In genomic region chr6:134466751-134467525, GRCh38 we compare ENCODE assay signal across 15 cellular contexts.
DNase-seq lines count a peak whose midpoint lies in the region; ATAC-seq and TF ChIP-seq lines count a peak whose summit lies in the region.
"Had no signal": no experiment of that assay in that cellular context is flagged by ENCODE, and none has a peak within 500 bp of the region (broad histone marks: within the 10 kb centered on the region; RNA-seq: fewer than 3 reads in every experiment).

No MANE protein-coding gene starts in this region.

- H2BK5ac ChIP-seq in IMR-90 (ENCODE audit: low read depth, low read length, poor library complexity, severe bottlenecking) = peak overlapping the region; percentile 5

- DNase-seq in COLO668 (lab: John Stamatoyannopoulos, UW; ENCODE audit: unreplicated experiment) = peak; percentile 1
- peak; percentile 34 for DNase-seq in IMR-90
- no peak for DNase-seq in caudate nucleus (lab: John Stamatoyannopoulos, UW)
- DNase-seq in lung microvascular endothelial cell (ENCODE audit: low read depth in 2 of 2) = peak; percentile 12 to 49
- no peak for DNase-seq in prostate gland (ENCODE audit: low spot score)
- no peak for DNase-seq in sigmoid colon
- no peak for DNase-seq in smooth muscle cell (lab: John Stamatoyannopoulos, UW; ENCODE audit: unreplicated experiment)
- DNase-seq: H7; islet precursor cell; NK-92 treated with Interleukin-12 subunit alpha and Interleukin-12 subunit beta, amount 100 ng/mL, for 24 hours; stimulated activated CD4-positive, alpha-beta T cell treated with anti-CD3 and anti-CD28 coated beads, Interleukin-4, amount 100 ng/mL, for 1 hour had no signal

- no peak overlapping the region for H4K91ac ChIP-seq in IMR-90 (ENCODE audit: insufficient read depth, low read depth, low read length)

- no peaks in the 10 kb centered on the region for H3F3A ChIP-seq in smooth muscle cell (ENCODE audit: low read depth)

- ATAC-seq in IMR-90 (ENCODE audit: low read depth) (peak; percentile 65), HG02588 (IDR thresholded peaks at IDR 0.05; ENCODE audit: unreplicated experiment) (no peak)
- ATAC-seq: stimulated activated memory B cell treated with anti-CD40 and anti-IgM and Interleukin-4, amounts not matched to agents 10 μg/mL and 1 μg/mL and 100 μg/mL, for 72 hours; WTC11 had no signal

- peaks cover 7% of the 10 kb centered on the region; the same call in 1 of the 2 replicates for H3K9me1 ChIP-seq in IMR-90 (ENCODE audit: insufficient read depth, low read length)

- TF ChIP-seq CTCF in IMR-90 (conservative IDR thresholded peaks at IDR 0.05; ENCODE audit: low read depth, low read length) (no peak), prostate gland (IDR thresholded peaks at IDR 0.05) (no peak), sigmoid colon (IDR thresholded peaks at IDR 0.05) (no peak), smooth muscle cell (IDR thresholded peaks at IDR 0.05; ENCODE audit: borderline replicate concordance, insufficient read depth, poor library complexity, severe bottlenecking) (no peak)

- in situ Hi-C loops in IMR-90 (cut with MboI; ENCODE audit: low sequenced_read_pairs) = no loop called here

- H4K8ac ChIP-seq in IMR-90 (ENCODE audit: low read depth in 2 of 2, low read length in 2 of 2) = no peak overlapping the region

- TF ChIP-seq RAD21 in IMR-90 (IDR thresholded peaks at IDR 0.05; ENCODE audit: low read length) = no peak

- no peaks in the 10 kb centered on the region for H4K20me1 ChIP-seq in IMR-90 (ENCODE audit: insufficient read depth, low read length)
- H4K20me1 ChIP-seq in smooth muscle cell (ENCODE audit: low read depth) = no peaks in the 10 kb centered on the region
- H4K20me1 ChIP-seq: BLaER1 had no signal

- H3K4me3 ChIP-seq in IMR-90 (ENCODE audit: insufficient read depth, low read depth, low read length) (no peak overlapping the region), prostate gland (no peak overlapping the region), sigmoid colon (no peak overlapping the region), smooth muscle cell (no peak overlapping the region)
- H3K4me3 ChIP-seq: BLaER1 had no signal

- H3K27ac ChIP-seq in IMR-90 (ENCODE audit: insufficient read depth, low read length) (no peak overlapping the region), caudate nucleus (ENCODE audit: low read depth, low read length) (peak overlapping the region; percentile 36), prostate gland (no peak overlapping the region), sigmoid colon (no peak overlapping the region), smooth muscle cell (ENCODE audit: low read depth) (no peak overlapping the region)
- H3K27ac ChIP-seq: BLaER1 had no signal

- WGBS in IMR-90 (ENCODE audit: extremely low coverage in 2 of 2, insufficient read length in 1 of 2), 2 experiments = no CpG with 5 or more reads among the region's 2 CpGs
- WGBS in prostate gland = 40% methylated on average over 2 of the region's 2 CpGs
- 27 to 68% methylated on average over 2 of the region's 2 CpGs for WGBS in sigmoid colon, 2 donors
- WGBS in smooth muscle cell (ENCODE audit: low lambda C conversion rate) = 51% methylated on average over 2 of the region's 2 CpGs

- no peak overlapping the region for H3K18ac ChIP-seq in IMR-90 (ENCODE audit: low read depth, low read length)

- no peak overlapping the region for H2AFZ ChIP-seq in IMR-90 (replicated peaks; ENCODE audit: low read length, poor library complexity)
- no peak overlapping the region for H2AFZ ChIP-seq in smooth muscle cell (ENCODE audit: low read depth)

- H3K4me1 ChIP-seq in IMR-90 (ENCODE audit: control insufficient read depth, insufficient read depth, low read length) (peaks cover 14% of the 10 kb centered on the region), prostate gland (replicated peaks) (no peaks in the 10 kb centered on the region), sigmoid colon (peaks cover 0 to 5% (median 0%) of the 10 kb centered on the region in 4 donors), smooth muscle cell (ENCODE audit: low read depth) (peaks cover 8% of the 10 kb centered on the region)

- H3K4me2 ChIP-seq in IMR-90 (ENCODE audit: low read depth, low read length) (peak overlapping the region; percentile 5; the same call in 1 of the 2 replicates), smooth muscle cell (no peak overlapping the region)
- H3K4me2 ChIP-seq: BLaER1 had no signal

- BruUV-seq in IMR-90 (replicated peaks; lab: Mats Ljungman, UMichigan) = no TSS peak

- no peaks in the 10 kb centered on the region for H3K36me3 ChIP-seq in IMR-90 (ENCODE audit: control insufficient read depth, insufficient read depth, low read length)
- H3K36me3 ChIP-seq in prostate gland = no peaks in the 10 kb centered on the region
- no peaks in the 10 kb centered on the region for H3K36me3 ChIP-seq in sigmoid colon
- no peaks in the 10 kb centered on the region for H3K36me3 ChIP-seq in smooth muscle cell (ENCODE audit: low read depth)
- H3K36me3 ChIP-seq: BLaER1 had no signal

- no peaks in the 10 kb centered on the region for H3K79me2 ChIP-seq in smooth muscle cell (ENCODE audit: low read depth)

- H3K9ac ChIP-seq in IMR-90 (ENCODE audit: low read depth, low read length) = no peak overlapping the region
- H3K9ac ChIP-seq in smooth muscle cell (ENCODE audit: low read depth) = no peak overlapping the region
- H3K9ac ChIP-seq: BLaER1 had no signal

- no peak overlapping the region for H2BK120ac ChIP-seq in IMR-90 (ENCODE audit: low read depth, low read length)

- dilution Hi-C loops in IMR-90 (cut with HindIII; ENCODE audit: low sequenced_read_pairs, unreplicated experiment) = no loop called here

- H3K9me3 ChIP-seq in IMR-90 (ENCODE audit: control insufficient read depth, insufficient read depth, low read length) (no peaks in the 10 kb centered on the region), prostate gland (no peaks in the 10 kb centered on the region), sigmoid colon (no peaks in the 10 kb centered on the region), smooth muscle cell (replicated peaks; ENCODE audit: low read depth) (no peaks in the 10 kb centered on the region)
- H3K9me3 ChIP-seq: BLaER1 had no signal

- H3K56ac ChIP-seq in IMR-90 (ENCODE audit: extremely low read depth, insufficient read depth, low read length) = no peak overlapping the region

- H3K23ac ChIP-seq in IMR-90 (ENCODE audit: low read depth, low read length) = no peak overlapping the region

- no peak overlapping the region for H3K14ac ChIP-seq in IMR-90 (replicated peaks; ENCODE audit: low read depth, low read length)

- no peaks in the 10 kb centered on the region for H3K79me1 ChIP-seq in IMR-90 (ENCODE audit: low read depth in 1 of 2, low read length in 2 of 2)

- no peak overlapping the region for H3K4ac ChIP-seq in IMR-90 (ENCODE audit: low read depth, low read length)

- no peak for TF ChIP-seq EP300 in sigmoid colon (IDR thresholded peaks at IDR 0.05)

- H2AK5ac ChIP-seq in IMR-90 (ENCODE audit: low read depth, low read length) = no peak overlapping the region

- no peak overlapping the region for H2BK15ac ChIP-seq in IMR-90 (ENCODE audit: low read depth, low read length)

- POLR2A ChIA-PET in IMR-90 (lab: Charles Lee; ENCODE audit: unreplicated experiment) = no interaction called here

- CTCF ChIA-PET in IMR-90 (lab: Yijun Ruan, JAX) = interaction anchor here (0.6 to 1.3 kb wide), 3 partner anchors 11 to 1820 kb away, joined by 3 read pairs; no protein-coding TSS in a partner anchor

- intact Hi-C loops in IMR-90 (cut with micrococcal nuclease) = no loop called here
- intact Hi-C loops in prostate gland (cut with DNase I) = no loop called here
- intact Hi-C loops in sigmoid colon (cut with DNase I) = no loop called here

- no peak overlapping the region for H2BK20ac ChIP-seq in IMR-90 (ENCODE audit: low read depth, low read length)

- no peaks in the 10 kb centered on the region for H3K27me3 ChIP-seq in IMR-90 (ENCODE audit: control insufficient read depth, insufficient read depth, low read length)
- no peaks in the 10 kb centered on the region for H3K27me3 ChIP-seq in prostate gland (replicated peaks; ENCODE audit: insufficient read depth)
- H3K27me3 ChIP-seq in sigmoid colon = no peaks in the 10 kb centered on the region
- no peaks in the 10 kb centered on the region for H3K27me3 ChIP-seq in smooth muscle cell (ENCODE audit: low read depth)
- H3K27me3 ChIP-seq: BLaER1 had no signal

- no peak for TF ChIP-seq POLR2A in IMR-90 (IDR thresholded peaks at IDR 0.05; ENCODE audit: low read depth, low read length)
- no peak for TF ChIP-seq POLR2A in prostate gland (IDR thresholded peaks at IDR 0.05)
- TF ChIP-seq POLR2A in sigmoid colon (IDR thresholded peaks at IDR 0.05) = no peak

- no peak overlapping the region for H2AK9ac ChIP-seq in IMR-90 (replicated peaks; ENCODE audit: low read depth, low read length, poor library complexity)

- no peak overlapping the region for H4K5ac ChIP-seq in IMR-90 (ENCODE audit: low read depth, low read length)

TF ChIP-seq in IMR-90, 13 proteins besides CTCF, POLR2A, EP300 and RAD21:
- TF ChIP-seq RFX5 (IDR thresholded peaks at IDR 0.05; ENCODE audit: low read depth, low read length) = no peak

Comparison
In these comparisons a context has a peak if more than half of its experiments do, and no peak if none do; other contexts are left out.
1. DNase-seq: peak in COLO668 (single experiment), IMR-90 (single experiment) and lung microvascular endothelial cell (2 of 2); none in caudate nucleus (0 of 61), prostate gland (single experiment), sigmoid colon (single experiment) and smooth muscle cell (single experiment).